In the genomic region with DNA sequence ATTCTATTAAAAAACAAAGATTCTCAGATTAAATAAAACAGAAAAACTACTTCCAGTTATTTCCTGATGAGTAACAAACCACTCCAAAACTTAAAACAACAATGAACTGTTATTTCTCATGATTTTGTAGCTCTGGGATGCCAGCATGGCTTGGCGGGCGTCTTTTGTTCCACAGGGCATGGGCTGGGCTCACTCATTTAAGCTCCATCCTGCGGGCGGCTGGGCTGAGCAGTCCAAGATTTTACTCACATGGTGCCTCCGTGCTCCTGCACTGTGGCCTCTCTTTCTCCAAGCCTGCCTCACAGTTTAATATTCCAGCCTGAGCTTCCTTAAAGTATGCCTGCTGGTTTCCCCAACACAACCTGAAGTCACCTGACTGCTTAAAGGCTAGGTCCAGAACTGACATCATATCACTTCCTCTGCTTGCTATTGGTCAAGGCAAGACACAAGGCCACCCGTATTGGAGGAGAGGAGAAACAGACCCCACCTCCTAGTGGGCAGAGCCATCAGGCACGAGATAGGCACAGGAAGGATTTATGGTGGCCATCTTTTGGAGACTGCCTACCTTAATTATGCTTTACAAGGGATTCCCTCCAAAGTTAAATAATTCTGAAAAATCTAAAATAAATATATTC, we compare ENCODE assay signal across 1 cellular context.
TF ChIP-seq lines count a peak whose summit lies in the region.

No MANE protein-coding gene starts in this region.

TF ChIP-seq in K562, 482 proteins besides CTCF, POLR2A, EP300 and RAD21 (continued from another document):
- TF ChIP-seq ASH1L (IDR thresholded peaks at IDR 0.05; ENCODE audit: borderline replicate concordance, low read depth, partially characterized antibody) (no peak), ATF1 (CRISPR knock-in tag; IDR thresholded peaks at IDR 0.05) (no peak), ATF1 (tag; IDR thresholded peaks at IDR 0.05) (peak; percentile 22; the same call in 1 of the 2 replicates), TBP (optimal IDR thresholded peaks at IDR 0.05; ENCODE audit: low read depth, low read length) (peak; percentile 50), MCM5 (IDR thresholded peaks at IDR 0.05; ENCODE audit: low read depth) (no peak), HDAC1 (IDR thresholded peaks at IDR 0.05) (no peak), ZC3H4 (CRISPR knock-in tag; IDR thresholded peaks at IDR 0.05; ENCODE audit: borderline replicate concordance) (no peak)
